In the genomic region with DNA sequence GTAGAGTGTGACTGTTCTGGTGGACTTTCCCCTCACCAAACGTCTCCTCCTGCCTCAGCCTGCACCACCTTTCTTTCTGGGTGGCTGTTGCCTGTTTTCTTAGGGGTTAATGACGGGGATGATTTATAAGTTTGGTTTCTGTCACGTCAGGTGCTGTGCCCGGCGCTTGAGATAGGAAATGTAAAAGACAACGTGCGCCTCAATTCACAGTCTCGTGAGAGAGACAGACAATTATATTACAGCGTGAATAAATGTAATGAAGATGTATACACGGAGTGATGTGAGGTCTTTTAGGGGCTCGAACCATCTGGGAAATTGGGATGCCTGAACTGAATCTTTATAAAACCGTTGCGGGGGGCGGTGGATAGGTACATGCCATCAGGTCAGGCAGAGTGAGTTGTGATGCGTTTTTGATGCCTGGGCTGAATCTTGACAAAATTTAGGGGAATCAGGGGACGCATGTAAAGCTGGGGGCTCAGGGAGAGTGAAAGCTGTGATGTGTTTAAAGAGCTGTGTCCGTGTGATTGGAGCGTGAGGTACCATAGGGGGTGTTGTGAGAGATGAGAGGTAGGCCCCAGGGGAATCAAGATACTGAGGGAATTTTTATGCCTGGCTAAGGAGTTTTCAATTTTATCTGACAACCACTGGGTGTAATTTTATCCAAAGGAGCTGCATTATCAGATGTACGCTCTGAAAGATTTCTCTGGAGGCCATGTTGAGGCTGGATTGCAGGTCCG, we compare ENCODE assay signal across 1 cellular context.
A peak's percentile ranks its signal among the peaks of the same experiment; 100 is the strongest.
TF ChIP-seq lines count a peak whose summit lies in the region.

No MANE protein-coding gene starts in this region.

TF ChIP-seq in K562, 482 proteins besides CTCF, POLR2A, EP300 and RAD21 (continued from another document and continues in another):
- TF ChIP-seq, protein P1, sequence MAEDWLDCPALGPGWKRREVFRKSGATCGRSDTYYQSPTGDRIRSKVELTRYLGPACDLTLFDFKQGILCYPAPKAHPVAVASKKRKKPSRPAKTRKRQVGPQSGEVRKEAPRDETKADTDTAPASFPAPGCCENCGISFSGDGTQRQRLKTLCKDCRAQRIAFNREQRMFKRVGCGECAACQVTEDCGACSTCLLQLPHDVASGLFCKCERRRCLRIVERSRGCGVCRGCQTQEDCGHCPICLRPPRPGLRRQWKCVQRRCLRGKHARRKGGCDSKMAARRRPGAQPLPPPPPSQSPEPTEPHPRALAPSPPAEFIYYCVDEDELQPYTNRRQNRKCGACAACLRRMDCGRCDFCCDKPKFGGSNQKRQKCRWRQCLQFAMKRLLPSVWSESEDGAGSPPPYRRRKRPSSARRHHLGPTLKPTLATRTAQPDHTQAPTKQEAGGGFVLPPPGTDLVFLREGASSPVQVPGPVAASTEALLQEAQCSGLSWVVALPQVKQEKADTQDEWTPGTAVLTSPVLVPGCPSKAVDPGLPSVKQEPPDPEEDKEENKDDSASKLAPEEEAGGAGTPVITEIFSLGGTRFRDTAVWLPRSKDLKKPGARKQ (CRISPR knock-in tag; IDR thresholded peaks at IDR 0.05), result no peak
- TF ChIP-seq PBX2 (CRISPR knock-in tag; IDR thresholded peaks at IDR 0.05; ENCODE audit: low read depth) (no peak; the same call in 1 of the 2 replicates), PBX2 (tag; conservative IDR thresholded peaks at IDR 0.05; ENCODE audit: low read depth) (peak; percentile 70), NELFE (IDR thresholded peaks at IDR 0.05; ENCODE audit: insufficient read depth, insufficient read length) (no peak), ZNF740 (CRISPR knock-in tag; IDR thresholded peaks at IDR 0.05) (no peak), ZNF740 (tag; IDR thresholded peaks at IDR 0.05) (no peak), RBM39 (optimal IDR thresholded peaks at IDR 0.05; ENCODE audit: low read depth, low read length) (peak; percentile 9), TBP (optimal IDR thresholded peaks at IDR 0.05; ENCODE audit: low read depth, low read length) (peak; percentile 38), ZBTB17 (CRISPR knock-in tag; IDR thresholded peaks at IDR 0.05) (no peak), MEIS2 (IDR thresholded peaks at IDR 0.05; ENCODE audit: partially characterized antibody) (peak; percentile 13), SAP30 (IDR thresholded peaks at IDR 0.05; ENCODE audit: borderline replicate concordance, insufficient read depth, low read depth, low read length, poor library complexity, severe bottlenecking) (peak; percentile 7), SIRT6 (IDR thresholded peaks at IDR 0.05; ENCODE audit: low read depth, low read length) (no peak), KLF16 (IDR thresholded peaks at IDR 0.05) (no peak), DPF2 (IDR thresholded peaks at IDR 0.05) (peak; percentile 12; the same call in 1 of the 2 replicates), TEAD1 (CRISPR knock-in tag; IDR thresholded peaks at IDR 0.05) (peak in 1 of 2 experiments; percentile 6; a peak in 1 of 4 replicates), ZNF232 (CRISPR knock-in tag; IDR thresholded peaks at IDR 0.05) (no peak), YY1 (IDR thresholded peaks at IDR 0.05; ENCODE audit: borderline replicate concordance in 1 of 3, control insufficient read depth in 1 of 3, extremely low read depth in 1 of 3, insufficient read depth in 3 of 3, insufficient read length in 1 of 3, insufficient replicate concordance in 2 of 3, low read depth in 1 of 3, low read length in 2 of 3) (peak in 1 of 3 experiments; percentile 75), ZNF316 (IDR thresholded peaks at IDR 0.05) (no peak), AFF4 (CRISPR knock-in tag; IDR thresholded peaks at IDR 0.05) (peak; percentile 75; the same call in 1 of the 2 replicates), ZNF175 (CRISPR knock-in tag; IDR thresholded peaks at IDR 0.05; ENCODE audit: low read depth) (0 out of 2 replicates have a peak, but pooled peaks have one; percentile 33)
- TF ChIP-seq, protein P2, sequence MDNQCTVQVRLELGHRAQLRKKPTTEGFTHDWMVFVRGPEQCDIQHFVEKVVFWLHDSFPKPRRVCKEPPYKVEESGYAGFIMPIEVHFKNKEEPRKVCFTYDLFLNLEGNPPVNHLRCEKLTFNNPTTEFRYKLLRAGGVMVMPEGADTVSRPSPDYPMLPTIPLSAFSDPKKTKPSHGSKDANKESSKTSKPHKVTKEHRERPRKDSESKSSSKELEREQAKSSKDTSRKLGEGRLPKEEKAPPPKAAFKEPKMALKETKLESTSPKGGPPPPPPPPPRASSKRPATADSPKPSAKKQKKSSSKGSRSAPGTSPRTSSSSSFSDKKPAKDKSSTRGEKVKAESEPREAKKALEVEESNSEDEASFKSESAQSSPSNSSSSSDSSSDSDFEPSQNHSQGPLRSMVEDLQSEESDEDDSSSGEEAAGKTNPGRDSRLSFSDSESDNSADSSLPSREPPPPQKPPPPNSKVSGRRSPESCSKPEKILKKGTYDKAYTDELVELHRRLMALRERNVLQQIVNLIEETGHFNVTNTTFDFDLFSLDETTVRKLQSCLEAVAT (IDR thresholded peaks at IDR 0.05), result 0 out of 4 replicates have a peak, but pooled peaks of 1 of the 2 experiments have one; percentile 15
- TF ChIP-seq, protein P3, sequence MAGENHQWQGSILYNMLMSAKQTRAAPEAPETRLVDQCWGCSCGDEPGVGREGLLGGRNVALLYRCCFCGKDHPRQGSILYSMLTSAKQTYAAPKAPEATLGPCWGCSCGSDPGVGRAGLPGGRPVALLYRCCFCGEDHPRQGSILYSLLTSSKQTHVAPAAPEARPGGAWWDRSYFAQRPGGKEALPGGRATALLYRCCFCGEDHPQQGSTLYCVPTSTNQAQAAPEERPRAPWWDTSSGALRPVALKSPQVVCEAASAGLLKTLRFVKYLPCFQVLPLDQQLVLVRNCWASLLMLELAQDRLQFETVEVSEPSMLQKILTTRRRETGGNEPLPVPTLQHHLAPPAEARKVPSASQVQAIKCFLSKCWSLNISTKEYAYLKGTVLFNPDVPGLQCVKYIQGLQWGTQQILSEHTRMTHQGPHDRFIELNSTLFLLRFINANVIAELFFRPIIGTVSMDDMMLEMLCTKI (IDR thresholded peaks at IDR 0.05; ENCODE audit: partially characterized antibody), result no peak
- TF ChIP-seq, protein P4, sequence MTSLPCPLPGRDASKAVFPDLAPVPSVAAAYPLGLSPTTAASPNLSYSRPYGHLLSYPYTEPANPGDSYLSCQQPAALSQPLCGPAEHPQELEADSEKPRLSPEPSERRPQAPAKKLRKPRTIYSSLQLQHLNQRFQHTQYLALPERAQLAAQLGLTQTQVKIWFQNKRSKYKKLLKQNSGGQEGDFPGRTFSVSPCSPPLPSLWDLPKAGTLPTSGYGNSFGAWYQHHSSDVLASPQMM (CRISPR knock-in tag; IDR thresholded peaks at IDR 0.05), result no peak
- TF ChIP-seq, protein P5, sequence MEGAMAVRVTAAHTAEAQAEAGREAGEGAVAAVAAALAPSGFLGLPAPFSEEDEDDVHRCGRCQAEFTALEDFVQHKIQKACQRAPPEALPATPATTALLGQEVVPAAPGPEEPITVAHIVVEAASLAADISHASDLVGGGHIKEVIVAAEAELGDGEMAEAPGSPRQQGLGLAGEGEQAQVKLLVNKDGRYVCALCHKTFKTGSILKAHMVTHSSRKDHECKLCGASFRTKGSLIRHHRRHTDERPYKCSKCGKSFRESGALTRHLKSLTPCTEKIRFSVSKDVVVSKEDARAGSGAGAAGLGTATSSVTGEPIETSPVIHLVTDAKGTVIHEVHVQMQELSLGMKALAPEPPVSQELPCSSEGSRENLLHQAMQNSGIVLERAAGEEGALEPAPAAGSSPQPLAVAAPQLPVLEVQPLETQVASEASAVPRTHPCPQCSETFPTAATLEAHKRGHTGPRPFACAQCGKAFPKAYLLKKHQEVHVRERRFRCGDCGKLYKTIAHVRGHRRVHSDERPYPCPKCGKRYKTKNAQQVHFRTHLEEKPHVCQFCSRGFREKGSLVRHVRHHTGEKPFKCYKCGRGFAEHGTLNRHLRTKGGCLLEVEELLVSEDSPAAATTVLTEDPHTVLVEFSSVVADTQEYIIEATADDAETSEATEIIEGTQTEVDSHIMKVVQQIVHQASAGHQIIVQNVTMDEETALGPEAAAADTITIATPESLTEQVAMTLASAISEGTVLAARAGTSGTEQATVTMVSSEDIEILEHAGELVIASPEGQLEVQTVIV (CRISPR knock-in tag; IDR thresholded peaks at IDR 0.05; ENCODE audit: borderline replicate concordance), result no peak
- TF ChIP-seq, protein P6, sequence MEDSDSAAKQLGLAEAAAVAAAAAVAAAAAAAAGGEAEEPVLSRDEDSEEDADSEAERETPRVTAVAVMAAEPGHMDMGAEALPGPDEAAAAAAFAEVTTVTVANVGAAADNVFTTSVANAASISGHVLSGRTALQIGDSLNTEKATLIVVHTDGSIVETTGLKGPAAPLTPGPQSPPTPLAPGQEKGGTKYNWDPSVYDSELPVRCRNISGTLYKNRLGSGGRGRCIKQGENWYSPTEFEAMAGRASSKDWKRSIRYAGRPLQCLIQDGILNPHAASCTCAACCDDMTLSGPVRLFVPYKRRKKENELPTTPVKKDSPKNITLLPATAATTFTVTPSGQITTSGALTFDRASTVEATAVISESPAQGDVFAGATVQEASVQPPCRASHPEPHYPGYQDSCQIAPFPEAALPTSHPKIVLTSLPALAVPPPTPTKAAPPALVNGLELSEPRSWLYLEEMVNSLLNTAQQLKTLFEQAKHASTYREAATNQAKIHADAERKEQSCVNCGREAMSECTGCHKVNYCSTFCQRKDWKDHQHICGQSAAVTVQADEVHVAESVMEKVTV (CRISPR knock-in tag; IDR thresholded peaks at IDR 0.05), result no peak
